ENCODE assay signal across 17 cellular contexts in genomic region chr5:150401376-150402201, GRCh38. TPM values are rescaled to one million over a fixed set of nuclear protein-coding genes. Genes with fewer than 3 reads are reported as not detected.
A peak's percentile ranks its signal among the peaks of the same experiment; 100 is the strongest.
DNase-seq lines count a peak whose midpoint lies in the region; ATAC-seq and TF ChIP-seq lines count a peak whose summit lies in the region.
"Had no signal": no experiment of that assay in that cellular context is flagged by ENCODE, and none has a peak within 500 bp of the region (broad histone marks: within the 10 kb centered on the region; RNA-seq: fewer than 3 reads in every experiment).

No MANE protein-coding gene starts in this region.

- H2AFZ ChIP-seq in hepatocyte, result no peak overlapping the region

- H3K27me3 ChIP-seq in hepatocyte, result no peaks in the 10 kb centered on the region

- H3K9me3 Mint-ChIP-seq in T-helper 1 cell treated with Interleukin-12 subunit alpha and Interleukin-12 subunit beta and Interleukin-4 antibody, amounts not matched to agents 30 μg/mL and 1 μg/mL, for 36 hours, result no peaks in the 10 kb centered on the region
- no peaks in the 10 kb centered on the region for H3K9me3 Mint-ChIP-seq in IgD-negative memory B cell
- H3K9me3 Mint-ChIP-seq in activated naive CD8-positive, alpha-beta T cell treated with anti-CD3 and anti-CD28 coated beads, Interleukin-2, amount 10 ng/mL, durations not matched to agents 7 days and 5 days, result no peaks in the 10 kb centered on the region
- H3K9me3 Mint-ChIP-seq in nephron progenitor cell, result no peaks in the 10 kb centered on the region

- peak overlapping the region; percentile 36 for H3K27ac Mint-ChIP-seq in T-helper 1 cell treated with Interleukin-12 subunit alpha and Interleukin-12 subunit beta and Interleukin-4 antibody, amounts not matched to agents 30 μg/mL and 1 μg/mL, for 36 hours
- peak overlapping the region; percentile 93 to 100 (median 97) for H3K27ac Mint-ChIP-seq in IgD-negative memory B cell
- H3K27ac Mint-ChIP-seq in activated naive CD8-positive, alpha-beta T cell treated with anti-CD3 and anti-CD28 coated beads, Interleukin-2, amount 10 ng/mL, durations not matched to agents 7 days and 5 days, result peak overlapping the region; percentile 76
- peak overlapping the region; percentile 97 for H3K27ac Mint-ChIP-seq in nephron progenitor cell

- no peak overlapping the region for H3K4me3 ChIP-seq in hepatocyte
- H3K4me3 ChIP-seq: left ventricle myocardium inferior, skin epidermis had no signal

- H3K9me3 ChIP-seq in hepatocyte (ENCODE audit: low read depth), result no peaks in the 10 kb centered on the region
- H3K9me3 ChIP-seq: left ventricle myocardium inferior had no signal

- no peak for ATAC-seq in activated naive CD8-positive, alpha-beta T cell treated with anti-CD3 and anti-CD28 coated beads, Interleukin-2, amount 10 ng/mL, durations not matched to agents 7 days and 5 days (ENCODE audit: low read depth)

- no peaks in the 10 kb centered on the region for H3K79me2 ChIP-seq in hepatocyte

- DNase-seq in T-helper 1 cell, result no peak
- no peak for DNase-seq in activated naive CD8-positive, alpha-beta T cell treated with anti-CD3 and anti-CD28 coated beads, Interleukin-2, amount 10 ng/mL, durations not matched to agents 7 days and 5 days
- no peak for DNase-seq in nephron progenitor cell
- no peak for DNase-seq in cerebellar nuclear complex (lab: John Stamatoyannopoulos, UW)
- DNase-seq in HT-29 (ENCODE audit: low spot score), result no peak
- no peak for DNase-seq in hepatocyte (ENCODE audit: low spot score)
- DNase-seq: COR-L47, left ventricle myocardium inferior, NCI-H187, NCI-H526 treated with DMSO at 0.1 percent for 48 hours, Right ventricle myocardium superior, trophoblast cell had no signal

- TF ChIP-seq CTCF in nephron progenitor cell (IDR thresholded peaks at IDR 0.05), result no peak
- no peak for TF ChIP-seq CTCF in hepatocyte (IDR thresholded peaks at IDR 0.05; ENCODE audit: poor library complexity)

- H3K36me3 Mint-ChIP-seq in T-helper 1 cell treated with Interleukin-12 subunit alpha and Interleukin-12 subunit beta and Interleukin-4 antibody, amounts not matched to agents 30 μg/mL and 1 μg/mL, for 36 hours (ENCODE audit: low read depth), result peaks cover 49% of the 10 kb centered on the region
- H3K36me3 Mint-ChIP-seq in IgD-negative memory B cell (peaks cover 8% of the 10 kb centered on the region), nephron progenitor cell (ENCODE audit: low read depth) (peaks cover 35% of the 10 kb centered on the region)
- peaks cover 23% of the 10 kb centered on the region for H3K36me3 Mint-ChIP-seq in activated naive CD8-positive, alpha-beta T cell treated with anti-CD3 and anti-CD28 coated beads, Interleukin-2, amount 10 ng/mL, durations not matched to agents 7 days and 5 days

- H3K4me1 Mint-ChIP-seq in T-helper 1 cell treated with Interleukin-12 subunit alpha and Interleukin-12 subunit beta and Interleukin-4 antibody, amounts not matched to agents 30 μg/mL and 1 μg/mL, for 36 hours (ENCODE audit: low read depth), result peaks cover 4% of the 10 kb centered on the region
- peaks cover 36 to 45% (median 40%) of the 10 kb centered on the region in 3 donors for H3K4me1 Mint-ChIP-seq in IgD-negative memory B cell
- peaks cover 25% of the 10 kb centered on the region for H3K4me1 Mint-ChIP-seq in activated naive CD8-positive, alpha-beta T cell treated with anti-CD3 and anti-CD28 coated beads, Interleukin-2, amount 10 ng/mL, durations not matched to agents 7 days and 5 days
- peaks cover 9% of the 10 kb centered on the region for H3K4me1 Mint-ChIP-seq in nephron progenitor cell

- H4K20me1 ChIP-seq in hepatocyte (ENCODE audit: insufficient read depth, poor library complexity, severe bottlenecking), result no peaks in the 10 kb centered on the region

- POLR2A ChIA-PET in activated naive CD8-positive, alpha-beta T cell treated with anti-CD3 and anti-CD28 coated beads, Interleukin-2, amount 10 ng/mL, durations not matched to agents 7 days and 5 days (lab: Charles Lee), result interaction anchor here (4.7 kb wide), 1 partner anchor 9 kb away, joined by 32 read pairs; no protein-coding TSS in a partner anchor

- no peak overlapping the region for H3K27ac ChIP-seq in hepatocyte
- H3K27ac ChIP-seq: 22Rv1, epithelial cell of prostate, left ventricle myocardium inferior had no signal

- H3K27me3 Mint-ChIP-seq in T-helper 1 cell treated with Interleukin-12 subunit alpha and Interleukin-12 subunit beta and Interleukin-4 antibody, amounts not matched to agents 30 μg/mL and 1 μg/mL, for 36 hours (ENCODE audit: low read depth), result no peaks in the 10 kb centered on the region
- no peaks in the 10 kb centered on the region for H3K27me3 Mint-ChIP-seq in IgD-negative memory B cell
- H3K27me3 Mint-ChIP-seq in activated naive CD8-positive, alpha-beta T cell treated with anti-CD3 and anti-CD28 coated beads, Interleukin-2, amount 10 ng/mL, durations not matched to agents 7 days and 5 days, result no peaks in the 10 kb centered on the region
- H3K27me3 Mint-ChIP-seq in nephron progenitor cell (ENCODE audit: low read depth, poor library complexity), result no peaks in the 10 kb centered on the region

- no peaks in the 10 kb centered on the region for H3K4me1 ChIP-seq in hepatocyte (ENCODE audit: insufficient read depth)

- WGBS in hepatocyte (ENCODE audit: low lambda C conversion rate, missing lambda C conversion rate), result 87% methylated on average over 10 of the region's 10 CpGs

- H3K4me2 ChIP-seq in hepatocyte, result no peak overlapping the region

- H3K9me2 ChIP-seq in hepatocyte (replicated peaks; ENCODE audit: insufficient read depth), result no peaks in the 10 kb centered on the region

- no peaks in the 10 kb centered on the region for H3K36me3 ChIP-seq in hepatocyte (replicated peaks; ENCODE audit: insufficient read depth, low read depth)

- no peak overlapping the region for H3K4me3 Mint-ChIP-seq in T-helper 1 cell treated with Interleukin-12 subunit alpha and Interleukin-12 subunit beta and Interleukin-4 antibody, amounts not matched to agents 30 μg/mL and 1 μg/mL, for 36 hours
- H3K4me3 Mint-ChIP-seq in IgD-negative memory B cell, result peak overlapping the region; percentile 65 to 97 (median 78)
- H3K4me3 Mint-ChIP-seq in activated naive CD8-positive, alpha-beta T cell treated with anti-CD3 and anti-CD28 coated beads, Interleukin-2, amount 10 ng/mL, durations not matched to agents 7 days and 5 days, result no peak overlapping the region
- H3K4me3 Mint-ChIP-seq in nephron progenitor cell, result no peak overlapping the region

RNA-seq across cellular contexts. Expression of gene CD74, which starts 11.1 kb away (rescaled TPM):
- 29,718 TPM for polyA plus RNA-seq in IgD-negative memory B cell
- total RNA-seq in activated naive CD8-positive, alpha-beta T cell treated with anti-CD3 and anti-CD28 coated beads, Interleukin-2, amount 10 ng/mL, durations not matched to agents 7 days and 5 days, result 100 to 1,000 TPM; 341 to 350 TPM
- 9.8 and 12.7 TPM in 2 replicates for total RNA-seq in HT-29 (2014; rRNA removed; shearing (Covaris generic))
- 51.1 and 57.2 TPM in 2 replicates for total RNA-seq in hepatocyte
- polyA plus RNA-seq in hepatocyte, result 103 and 107 TPM in 2 replicates

RNA-seq across cellular contexts. Expression of gene TCOF1, which starts 44.1 kb away (rescaled TPM):
- polyA plus RNA-seq in IgD-negative memory B cell (26.4 TPM), hepatocyte (22.5 and 24.0 TPM in 2 replicates)
- total RNA-seq in activated naive CD8-positive, alpha-beta T cell treated with anti-CD3 and anti-CD28 coated beads, Interleukin-2, amount 10 ng/mL, durations not matched to agents 7 days and 5 days, result 10 to 100 TPM; 68.8 to 72.5 TPM
- total RNA-seq in HT-29 (2014; rRNA removed; shearing (Covaris generic)), result 83.9 and 85.7 TPM in 2 replicates
- total RNA-seq in hepatocyte, result 19.9 and 21.2 TPM in 2 replicates

RNA-seq across cellular contexts. Expression of gene RPS14, which starts 48.0 kb away (rescaled TPM):
- polyA plus RNA-seq in IgD-negative memory B cell, result 7,694 TPM
- total RNA-seq in activated naive CD8-positive, alpha-beta T cell treated with anti-CD3 and anti-CD28 coated beads, Interleukin-2, amount 10 ng/mL, durations not matched to agents 7 days and 5 days, result 1,000 to 10,000 TPM; 2,811 to 2,872 TPM
- 1,946 and 1,965 TPM in 2 replicates for total RNA-seq in HT-29 (2014; rRNA removed; shearing (Covaris generic))
- 2,319 and 2,589 TPM in 2 replicates for total RNA-seq in hepatocyte
- 1,067 and 1,087 TPM in 2 replicates for polyA plus RNA-seq in hepatocyte

Comparison
In these comparisons a context has a peak if more than half of its experiments do, and no peak if none do; other contexts are left out.
1. H3K27ac Mint-ChIP-seq: peak in every context shown above with its lines; median percentile 97 in IgD-negative memory B cell; 97 in nephron progenitor cell; 76 in activated naive CD8-positive, alpha-beta T cell treated with anti-CD3 and anti-CD28 coated beads, Interleukin-2, amount 10 ng/mL, durations not matched to agents 7 days and 5 days; 36 in T-helper 1 cell treated with Interleukin-12 subunit alpha and Interleukin-12 subunit beta and Interleukin-4 antibody, amounts not matched to agents 30 μg/mL and 1 μg/mL, for 36 hours.
2. H3K4me3 Mint-ChIP-seq: peak in IgD-negative memory B cell (4 of 4); none in T-helper 1 cell treated with Interleukin-12 subunit alpha and Interleukin-12 subunit beta and Interleukin-4 antibody, amounts not matched to agents 30 μg/mL and 1 μg/mL, for 36 hours (single experiment), activated naive CD8-positive, alpha-beta T cell treated with anti-CD3 and anti-CD28 coated beads, Interleukin-2, amount 10 ng/mL, durations not matched to agents 7 days and 5 days (single experiment) and nephron progenitor cell (single experiment).